ENCODE assay signal across 9 cellular contexts in genomic region chrX:6021316-6022091, GRCh38.
DNase-seq lines count a peak whose midpoint lies in the region; ATAC-seq and TF ChIP-seq lines count a peak whose summit lies in the region.
"Had no signal": no experiment of that assay in that cellular context is flagged by ENCODE, and none has a peak within 500 bp of the region (broad histone marks: within the 10 kb centered on the region; RNA-seq: fewer than 3 reads in every experiment).

No MANE protein-coding gene starts in this region.

- no peaks in the 10 kb centered on the region for H3K79me2 ChIP-seq in neural cell (replicated peaks; ENCODE audit: insufficient read depth, low read length)

- CTCF ChIA-PET in HEK293T (lab: Yijun Ruan, JAX), result no interaction called here

- no peaks in the 10 kb centered on the region for H3K27me3 ChIP-seq in neural cell (ENCODE audit: insufficient read depth, low read depth, low read length)

- H3K27me3 Mint-ChIP-seq in activated T-helper 17 cell treated with anti-CD3 and anti-CD28 coated beads, Interleukin-2, amount 50 U/mL, for 72 hours, result peaks cover 5% of the 10 kb centered on the region
- H3K27me3 Mint-ChIP-seq: activated naive CD4-positive, alpha-beta T cell treated with anti-CD3 and anti-CD28 coated beads, Interleukin-2, amount 50 U/mL, for 24 hours had no signal

- H3K9me3 ChIP-seq in neural cell (ENCODE audit: low read length), result no peaks in the 10 kb centered on the region

- no peaks in the 10 kb centered on the region for H3K36me3 Mint-ChIP-seq in activated T-helper 17 cell treated with anti-CD3 and anti-CD28 coated beads, Interleukin-2, amount 50 U/mL, for 72 hours (ENCODE audit: low read depth)
- H3K36me3 Mint-ChIP-seq: activated naive CD4-positive, alpha-beta T cell treated with anti-CD3 and anti-CD28 coated beads, Interleukin-2, amount 50 U/mL, for 24 hours had no signal

- no peak overlapping the region for H2AFZ ChIP-seq in neural cell (ENCODE audit: low read depth, low read length)

- H3K4me3 ChIP-seq in neural cell (ENCODE audit: low read length), result no peak overlapping the region

- DNase-seq in activated gamma-delta T cell treated with Interleukin-2 at 50 U/mL for 16 hours (peak; percentile 5), activated gamma-delta T cell (lab: John Stamatoyannopoulos, UW) (no peak), HEK293T (ENCODE audit: extremely low spot score) (peak; percentile 12), NCI-H526 treated with DMSO at 0.1 percent for 48 hours (lab: John Stamatoyannopoulos, UW) (peak; percentile 54), dermis blood vessel endothelial cell (peak; percentile 15)

- no peak for TF ChIP-seq RAD21 in neural cell (conservative IDR thresholded peaks at IDR 0.05)

- H3K27ac Mint-ChIP-seq in activated T-helper 17 cell treated with anti-CD3 and anti-CD28 coated beads, Interleukin-2, amount 50 U/mL, for 72 hours, result no peak overlapping the region
- H3K27ac Mint-ChIP-seq: activated naive CD4-positive, alpha-beta T cell treated with anti-CD3 and anti-CD28 coated beads, Interleukin-2, amount 50 U/mL, for 24 hours had no signal

- no peaks in the 10 kb centered on the region for H3K36me3 ChIP-seq in neural cell (ENCODE audit: insufficient read depth, low read length)

- no peak overlapping the region for H3K9ac ChIP-seq in neural cell (ENCODE audit: low read length)

- H3K9me2 ChIP-seq in neural cell (ENCODE audit: insufficient read depth, low read length), result no peaks in the 10 kb centered on the region

- H3K4me2 ChIP-seq in neural cell (ENCODE audit: low read length), result no peak overlapping the region

- TF ChIP-seq CTCF in neural cell (IDR thresholded peaks at IDR 0.05; ENCODE audit: poor library complexity, severe bottlenecking), result peak; percentile 28

- H4K20me1 ChIP-seq in neural cell (ENCODE audit: insufficient read depth), result no peaks in the 10 kb centered on the region

- no peaks in the 10 kb centered on the region for H3K9me3 Mint-ChIP-seq in activated T-helper 17 cell treated with anti-CD3 and anti-CD28 coated beads, Interleukin-2, amount 50 U/mL, for 72 hours
- H3K9me3 Mint-ChIP-seq: activated naive CD4-positive, alpha-beta T cell treated with anti-CD3 and anti-CD28 coated beads, Interleukin-2, amount 50 U/mL, for 24 hours had no signal

- H3F3A ChIP-seq in neural cell (ENCODE audit: insufficient read depth, low read length, poor library complexity, severe bottlenecking), result no peaks in the 10 kb centered on the region

- no peak overlapping the region for H3K27ac ChIP-seq in neural cell (ENCODE audit: low read length)

- no peaks in the 10 kb centered on the region for H3K4me1 Mint-ChIP-seq in activated T-helper 17 cell treated with anti-CD3 and anti-CD28 coated beads, Interleukin-2, amount 50 U/mL, for 72 hours
- H3K4me1 Mint-ChIP-seq: activated naive CD4-positive, alpha-beta T cell treated with anti-CD3 and anti-CD28 coated beads, Interleukin-2, amount 50 U/mL, for 24 hours had no signal

- H3K4me3 Mint-ChIP-seq in activated T-helper 17 cell treated with anti-CD3 and anti-CD28 coated beads, Interleukin-2, amount 50 U/mL, for 72 hours, result no peak overlapping the region
- H3K4me3 Mint-ChIP-seq: activated naive CD4-positive, alpha-beta T cell treated with anti-CD3 and anti-CD28 coated beads, Interleukin-2, amount 50 U/mL, for 24 hours had no signal

- ATAC-seq in HG03108 (IDR thresholded peaks at IDR 0.05; ENCODE audit: unreplicated experiment), result no peak
- ATAC-seq in activated T-helper 17 cell treated with anti-CD3 and anti-CD28 coated beads, Interleukin-2, amount 50 U/mL, for 72 hours (replicated peaks), result no peak

- no peak for TF ChIP-seq EP300 in neural cell (conservative IDR thresholded peaks at IDR 0.05; ENCODE audit: poor library complexity, severe bottlenecking)

- POLR2A ChIA-PET in HEK293T (lab: Yijun Ruan, JAX), result no interaction called here

TF ChIP-seq in HEK293T, 16 proteins besides CTCF, POLR2A, EP300 and RAD21:
- TF ChIP-seq ZNF384 (IDR thresholded peaks at IDR 0.05) (no peak), FOXA1 (IDR thresholded peaks at IDR 0.05) (no peak), HDGF (IDR thresholded peaks at IDR 0.05; ENCODE audit: borderline replicate concordance) (no peak), FOXM1 (IDR thresholded peaks at IDR 0.05; ENCODE audit: borderline replicate concordance) (no peak), TARDBP (IDR thresholded peaks at IDR 0.05) (no peak), CTBP1 (IDR thresholded peaks at IDR 0.05; ENCODE audit: borderline replicate concordance) (no peak), NFRKB (IDR thresholded peaks at IDR 0.05) (no peak), L3MBTL2 (conservative IDR thresholded peaks at IDR 0.05) (no peak), BHLHE40 (IDR thresholded peaks at IDR 0.05; ENCODE audit: borderline replicate concordance) (no peak)

TF ChIP-seq in neural cell, 6 proteins besides CTCF, POLR2A, EP300 and RAD21:
- TF ChIP-seq REST (IDR thresholded peaks at IDR 0.05; ENCODE audit: borderline replicate concordance) (no peak), EZH2 (IDR thresholded peaks at IDR 0.05; ENCODE audit: borderline replicate concordance, insufficient read depth, low read length, poor library complexity, severe bottlenecking) (no peak), POLR2AphosphoS5 (IDR thresholded peaks at IDR 0.05) (no peak), SMC3 (conservative IDR thresholded peaks at IDR 0.05; ENCODE audit: poor library complexity) (no peak), TAF1 (IDR thresholded peaks at IDR 0.05; ENCODE audit: low read depth) (no peak), MXI1 (conservative IDR thresholded peaks at IDR 0.05; ENCODE audit: poor library complexity, severe bottlenecking) (no peak)
TF ChIP-seq in neural cell: peak in this region for 0.
